8 cellular contexts compared by ENCODE assay signal in the genomic region with DNA sequence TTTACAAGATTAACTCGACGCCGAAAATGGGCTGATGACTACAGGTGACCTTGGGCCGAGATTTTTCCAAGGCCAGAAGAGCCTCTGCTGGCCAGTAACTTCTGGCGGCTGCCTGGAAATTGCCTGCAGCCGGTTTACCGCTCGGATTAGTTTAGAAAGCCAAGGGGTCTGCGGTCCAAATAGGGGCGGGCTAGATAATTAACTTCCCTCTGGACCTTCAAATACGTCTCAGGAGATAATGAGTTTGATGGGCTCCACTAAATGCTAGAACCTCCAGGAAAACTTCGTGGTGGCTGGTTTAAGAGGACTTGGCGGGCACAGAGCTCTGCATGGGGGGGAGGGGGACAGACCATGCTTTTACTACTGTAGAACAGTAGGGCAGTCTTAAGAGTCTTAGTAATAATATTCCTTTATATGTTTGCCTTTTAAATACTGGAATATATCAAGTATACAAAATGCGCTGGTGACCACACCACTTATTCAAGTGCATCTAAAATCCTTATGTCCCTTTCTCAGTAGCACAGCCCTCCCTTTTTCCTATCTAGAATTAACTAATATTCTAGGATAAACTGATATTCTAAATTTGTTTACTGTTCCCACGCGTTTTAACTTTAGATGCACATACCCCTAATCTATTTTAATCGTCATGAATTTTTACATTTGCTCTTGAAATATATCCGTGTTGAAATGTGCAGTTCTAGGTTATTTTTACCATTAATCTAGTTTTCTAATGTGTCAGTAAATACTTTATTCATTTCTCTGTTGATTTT.
DNase-seq lines count a peak whose midpoint lies in the region; ATAC-seq lines count a peak whose summit lies in the region.

No MANE protein-coding gene starts in this region.

- H3K4me1 ChIP-seq in iPS-20b (ENCODE audit: insufficient read depth, low read length) (peaks cover 26% of the 10 kb centered on the region; the same call in 1 of the 2 replicates), stomach smooth muscle (ENCODE audit: control insufficient read depth, insufficient read depth, low read length) (peaks cover 8% of the 10 kb centered on the region)

- H3K4me1 Mint-ChIP-seq in activated naive CD8-positive, alpha-beta T cell treated with anti-CD3 and anti-CD28 coated beads for 36 hours = peaks cover 50% of the 10 kb centered on the region

- peak overlapping the region; percentile 98 for H3K9ac ChIP-seq in iPS-20b (ENCODE audit: low read depth, low read length)
- peak overlapping the region; percentile 13 to 61 for H3K9ac ChIP-seq in stomach smooth muscle (ENCODE audit: low read length in 2 of 2)

- H3K36me3 Mint-ChIP-seq in activated naive CD8-positive, alpha-beta T cell treated with anti-CD3 and anti-CD28 coated beads for 36 hours = peaks cover 15% of the 10 kb centered on the region

- peak; percentile 12 for ATAC-seq in GM21390 (IDR thresholded peaks at IDR 0.05; ENCODE audit: unreplicated experiment)

- H3K4me3 ChIP-seq in iPS-20b (ENCODE audit: low read length) (peak overlapping the region; percentile 93), stomach smooth muscle (ENCODE audit: low read length in 2 of 2) (peak overlapping the region; percentile 70 to 78)

- H3K27ac Mint-ChIP-seq in activated naive CD8-positive, alpha-beta T cell treated with anti-CD3 and anti-CD28 coated beads for 36 hours = peak overlapping the region; percentile 99

- H3K27me3 Mint-ChIP-seq in activated naive CD8-positive, alpha-beta T cell treated with anti-CD3 and anti-CD28 coated beads for 36 hours = no peaks in the 10 kb centered on the region

- H3K9me3 ChIP-seq in KOPT-K1 (ENCODE audit: insufficient read depth, low read length, poor library complexity, severe bottlenecking) (no peaks in the 10 kb centered on the region), iPS-20b (ENCODE audit: insufficient read depth, low read depth, low read length) (no peaks in the 10 kb centered on the region), stomach smooth muscle (ENCODE audit: control insufficient read depth in 2 of 2, low read length in 2 of 2) (no peaks in the 10 kb centered on the region)

- no peaks in the 10 kb centered on the region for H3K9me3 Mint-ChIP-seq in activated naive CD8-positive, alpha-beta T cell treated with anti-CD3 and anti-CD28 coated beads for 36 hours

- DNase-seq in DMS114 treated with DMSO at 0.1 percent for 48 hours (lab: John Stamatoyannopoulos, UW; ENCODE audit: unreplicated experiment) (peak; percentile 86), HuH-7.5 (ENCODE audit: low spot score) (no peak), NCI-H510A (lab: John Stamatoyannopoulos, UW) (no peak)
- DNase-seq in activated naive CD8-positive, alpha-beta T cell treated with anti-CD3 and anti-CD28 coated beads for 36 hours = peak; percentile 22

- H3K36me3 ChIP-seq in KOPT-K1 (ENCODE audit: insufficient read depth, low read length) = no peaks in the 10 kb centered on the region
- peaks cover 10% of the 10 kb centered on the region; the same call in 1 of the 2 replicates for H3K36me3 ChIP-seq in iPS-20b (ENCODE audit: insufficient read depth, low read depth, low read length)
- no peaks in the 10 kb centered on the region for H3K36me3 ChIP-seq in stomach smooth muscle (ENCODE audit: control insufficient read depth in 2 of 2, insufficient read depth in 2 of 2, low read length in 2 of 2)

- peak overlapping the region; percentile 98 for H3K27ac ChIP-seq in KOPT-K1 (ENCODE audit: low read depth, low read length, poor library complexity, severe bottlenecking)
- H3K27ac ChIP-seq in iPS-20b (ENCODE audit: low read length) = peak overlapping the region; percentile 97
- peak overlapping the region; percentile 20 for H3K27ac ChIP-seq in stomach smooth muscle (ENCODE audit: low read length)

- peak overlapping the region; percentile 94 for H3K4me3 Mint-ChIP-seq in activated naive CD8-positive, alpha-beta T cell treated with anti-CD3 and anti-CD28 coated beads for 36 hours

- H3K27me3 ChIP-seq in iPS-20b (ENCODE audit: insufficient read depth, low read length) (no peaks in the 10 kb centered on the region), stomach smooth muscle (ENCODE audit: control insufficient read depth in 1 of 2, insufficient read depth in 2 of 2, low read length in 2 of 2) (no peaks in the 10 kb centered on the region)

Comparison
In these comparisons a context has a peak if more than half of its experiments do, and no peak if none do; other contexts are left out.
1. DNase-seq: peak in DMS114 treated with DMSO at 0.1 percent for 48 hours (single experiment) and activated naive CD8-positive, alpha-beta T cell treated with anti-CD3 and anti-CD28 coated beads for 36 hours (single experiment); none in HuH-7.5 (single experiment) and NCI-H510A (single experiment).
2. H3K27ac ChIP-seq: peak in every context shown above with its lines; median percentile 98 in KOPT-K1; 97 in iPS-20b; 20 in stomach smooth muscle.